8 cellular contexts compared by ENCODE assay signal in genomic region chr9:4679268-4680177, GRCh38. TPM values are rescaled to one million over a fixed set of nuclear protein-coding genes. Genes with fewer than 3 reads are reported as not detected.
DNase-seq lines count a peak whose midpoint lies in the region; ATAC-seq and TF ChIP-seq lines count a peak whose summit lies in the region.

Gene CDC37L1 (plus strand): TSS chr9:4679569. CDS start chr9:4679768, 199 bp downstream.

- DNase-seq in BJ (ENCODE audit: low read depth) (peak; percentile 75), GM19238 (ENCODE audit: insufficient read length, low spot score) (peak; percentile 81), NCI-H524 (lab: John Stamatoyannopoulos, UW) (peak; percentile 84 to 92), colonic mucosa (peak; percentile 99), left colon (peak; percentile 97 to 100)
- peak; percentile 97 to 99 for DNase-seq in activated CD4-positive, alpha-beta T cell treated with anti-CD3 and anti-CD28 coated beads for 4 hours
- peak; percentile 98 for DNase-seq in stimulated activated CD4-positive, alpha-beta T cell treated with anti-CD3 and anti-CD28 coated beads, Interleukin-1b, Interleukin-23, amount 100 ng/mL, for 48 hours

- ATAC-seq in HG03442 (IDR thresholded peaks at IDR 0.05; ENCODE audit: unreplicated experiment), result peak; percentile 95
- ATAC-seq in left colon, result peak; percentile 94

- H3K27ac ChIP-seq in colonic mucosa, result peak within 1 kb of the TSS; percentile 93

- H3K4me3 ChIP-seq in BJ (ENCODE audit: low read depth, low read length), result peak within 1 kb of the TSS; percentile 76
- H3K4me3 ChIP-seq in colonic mucosa, result peak within 1 kb of the TSS; percentile 67

- POLR2A ChIA-PET in BJ (lab: Charles Lee), result interaction anchor here (0.6 kb wide), 1 partner anchor 17 kb away, joined by 8 read pairs; no protein-coding TSS in a partner anchor

- H3K9me3 ChIP-seq in colonic mucosa, result no peaks in the 10 kb centered on the region

- intact Hi-C loops in colonic mucosa (cut with DNase I) (loop anchor here (2.0 to 10.0 kb wide), 3 partner anchors 61 to 1155 kb away; partner anchors contain the start of genes AK3, ERMP1 and JAK2), left colon (cut with DNase I, micrococcal nuclease) (loop anchor here in 1 of 2 donors (10.0 kb wide), 1 partner anchor 55 kb away; no protein-coding TSS in a partner anchor)

- TF ChIP-seq CTCF in BJ (IDR thresholded peaks at IDR 0.05; ENCODE audit: insufficient read depth, low read depth, low read length), result peak; percentile 75
- TF ChIP-seq CTCF in colonic mucosa (IDR thresholded peaks at IDR 0.05), result peak; percentile 57

- CTCF ChIA-PET in BJ (lab: Yijun Ruan, JAX), result interaction anchor here (0.6 to 1.4 kb wide), 3 partner anchors 11 to 33 kb away, joined by 3 to 6 read pairs (median 3); no protein-coding TSS in a partner anchor

- H3K4me1 ChIP-seq in colonic mucosa, result peaks cover 3% of the 10 kb centered on the region

- H3K27me3 ChIP-seq in BJ (ENCODE audit: control insufficient read depth, insufficient read depth, low read length), result no peaks in the 10 kb centered on the region
- H3K27me3 ChIP-seq in colonic mucosa, result no peaks in the 10 kb centered on the region

- no peaks in the 10 kb centered on the region for H3K36me3 ChIP-seq in BJ (ENCODE audit: control insufficient read depth, insufficient read depth, low read length)
- H3K36me3 ChIP-seq in colonic mucosa, result no peaks in the 10 kb centered on the region

- peak within 1 kb of the TSS; percentile 97 to 98 for H3K9ac ChIP-seq in colonic mucosa (ENCODE audit: low read depth in 2 of 2, low read length in 2 of 2)

RNA-seq across cellular contexts. Expression of gene CDC37L1, which starts in this region (rescaled TPM):
- 8.8 and 11.0 TPM in 2 replicates for polyA plus RNA-seq in BJ (2011; rRNA removed)
- polyA minus RNA-seq in BJ (2011; rRNA and poly(A)+ RNA removed), result 2.9 and 3.9 TPM in 2 replicates
- 10 to 100 TPM; 11.4 to 16.1 TPM for total RNA-seq in colonic mucosa
- total RNA-seq in left colon, result 10 to 100 TPM; 11.9 to 14.7 TPM

Comparison
In these comparisons a context has a peak if more than half of its experiments do, and no peak if none do; other contexts are left out.
1. Peak in every context shown above with its lines: DNase-seq, ATAC-seq, H3K4me3 ChIP-seq and H3K27ac ChIP-seq.